ENCODE assay signal across 3 cellular contexts in the genomic region with DNA sequence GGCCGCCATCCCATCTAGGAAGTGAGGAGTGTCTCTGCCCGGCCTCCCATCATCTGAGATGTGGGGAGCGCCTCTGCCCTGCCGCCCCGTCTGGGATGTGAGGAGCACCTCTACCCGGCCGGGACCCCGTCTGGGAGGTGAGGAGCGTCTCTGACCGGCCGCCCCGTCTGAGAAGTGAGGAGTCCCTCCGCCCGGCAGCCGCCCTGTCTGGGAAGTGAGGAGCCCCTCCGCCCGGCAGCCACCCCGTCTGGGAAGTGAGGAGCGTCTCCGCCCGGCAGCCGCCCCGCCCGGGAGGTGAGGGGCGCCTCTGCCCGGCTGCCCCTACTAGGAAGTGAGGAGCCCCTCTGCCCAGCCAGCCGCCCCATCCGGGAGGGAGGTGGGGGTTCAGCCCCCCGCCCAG. TPM values are rescaled to one million over a fixed set of nuclear protein-coding genes. Genes with fewer than 3 reads are reported as not detected.
DNase-seq lines count a peak whose midpoint lies in the region; ATAC-seq, FAIRE-seq and TF ChIP-seq lines count a peak whose summit lies in the region.
"Not testable (repeated sequence)": the region's sequence is repeated elsewhere in the genome, so short reads cannot be mapped to it uniquely, and the experiment has no call there.

No MANE protein-coding gene starts in this region.

- not testable (repeated sequence) for H3K4me3 ChIP-seq in right cardiac atrium (ENCODE audit: low read length); kidney (ENCODE audit: low read length in 2 of 2)
- peak overlapping the region; percentile 26 to 34 for H3K4me3 ChIP-seq in testis

- not testable (repeated sequence) for H3K4me1 ChIP-seq in right cardiac atrium (ENCODE audit: control insufficient read depth, insufficient read depth, low read length); kidney (ENCODE audit: control insufficient read depth in 1 of 2, insufficient read depth in 1 of 2, low read depth in 1 of 2, low read length in 2 of 2); testis

- not testable (repeated sequence) for H3K9me3 ChIP-seq in right cardiac atrium (ENCODE audit: control insufficient read depth, low read length); kidney (ENCODE audit: control insufficient read depth in 1 of 2, low read length in 2 of 2); testis

- not testable (repeated sequence) for TF ChIP-seq POLR2A in testis (IDR thresholded peaks at IDR 0.05)

- ATAC-seq in right cardiac atrium: not testable (repeated sequence)

- H3K36me3 ChIP-seq in kidney (ENCODE audit: control insufficient read depth in 1 of 2, insufficient read depth in 2 of 2, low read length in 2 of 2); testis (ENCODE audit: low read depth, missing control alignments): not testable (repeated sequence)

- 94% methylated on average over 29 of the region's 29 CpGs for WGBS in right cardiac atrium
- 84% methylated on average over 12 of the region's 29 CpGs; no CpG with 5 or more reads in 1 of the 2 donors for WGBS in testis, 2 donors

- not testable (repeated sequence) for H3K9ac ChIP-seq in kidney (ENCODE audit: low read length in 2 of 2)

- not testable (repeated sequence) for H3K27ac ChIP-seq in right cardiac atrium (ENCODE audit: low read length); kidney (ENCODE audit: low read depth in 2 of 2, low read length in 2 of 2); testis

- not testable (repeated sequence) for FAIRE-seq in kidney (lab: Jason Lieb, UNC)

- not testable (repeated sequence) for TF ChIP-seq CTCF in kidney (IDR thresholded peaks at IDR 0.05; ENCODE audit: borderline replicate concordance, extremely low read depth, insufficient read depth); testis (IDR thresholded peaks at IDR 0.05)

- H3K27me3 ChIP-seq in right cardiac atrium (ENCODE audit: control insufficient read depth, insufficient read depth); testis: not testable (repeated sequence)

- DNase-seq in right cardiac atrium: peak in 2 of 3 donors; percentile 48 to 58
- peak; percentile 64 for DNase-seq in kidney
- not testable (repeated sequence) for DNase-seq in testis

- intact Hi-C loops in right cardiac atrium (cut with DNase I); kidney (cut with DNase I); testis (cut with DNase I; ENCODE audit: low total_unique reads): not testable (repeated sequence)

RNA-seq across cellular contexts. Expression of a gene that starts 32.8 kb away (rescaled TPM):
- total RNA-seq in right cardiac atrium: 100 to 1,000 TPM; 225 to 276 (median 273) TPM
- 210 TPM for polyA plus RNA-seq in right cardiac atrium
- total RNA-seq in kidney: 140 TPM
- 118 TPM for polyA plus RNA-seq in kidney (ENCODE audit: insufficient read depth, low read depth, low replicate concordance)
- total RNA-seq in testis: 10 to 100 TPM; 51.7 to 52.9 TPM
- polyA plus RNA-seq in testis (ENCODE audit: insufficient read depth, low read depth, low replicate concordance): 70.3 TPM
